ENCODE assay signal across 8 cellular contexts in genomic region chr3:150544726-150545125, GRCh38. TPM values are rescaled to one million over a fixed set of nuclear protein-coding genes. Genes with fewer than 3 reads are reported as not detected.
DNase-seq lines count a peak whose midpoint lies in the region; ATAC-seq, FAIRE-seq and TF ChIP-seq lines count a peak whose summit lies in the region.

No MANE protein-coding gene starts in this region.

- DNase-seq in NCI-H2196 (lab: John Stamatoyannopoulos, UW; ENCODE audit: unreplicated experiment): peak; percentile 34
- DNase-seq in NCI-H2196 treated with DMSO at 0.1 percent for 48 hours (lab: John Stamatoyannopoulos, UW; ENCODE audit: unreplicated experiment): no peak
- DNase-seq in hepatocyte (ENCODE audit: low spot score): no peak
- no peak for DNase-seq in substantia nigra (lab: John Stamatoyannopoulos, UW)
- DNase-seq in frontal cortex (ENCODE audit: low spot score in 2 of 2): no peak

- H3K27ac ChIP-seq in hepatocyte (peak overlapping the region; percentile 98), stomach smooth muscle (ENCODE audit: low read length) (no peak overlapping the region), substantia nigra (ENCODE audit: low read depth, low read length, poor library complexity, severe bottlenecking) (no peak overlapping the region)

- 4% methylated on average over 1 of the region's 1 CpG for WGBS in hepatocyte (ENCODE audit: low lambda C conversion rate, missing lambda C conversion rate)

- H3K79me2 ChIP-seq in hepatocyte: peaks cover 79% of the 10 kb centered on the region

- no peaks in the 10 kb centered on the region for H3K9me3 ChIP-seq in hepatocyte (ENCODE audit: low read depth)
- no peaks in the 10 kb centered on the region for H3K9me3 ChIP-seq in stomach smooth muscle (ENCODE audit: control insufficient read depth in 2 of 2, low read length in 2 of 2)

- ATAC-seq in HG03442 (IDR thresholded peaks at IDR 0.05; ENCODE audit: unreplicated experiment): no peak

- H3K4me1 ChIP-seq in hepatocyte (ENCODE audit: insufficient read depth): peaks cover 7% of the 10 kb centered on the region
- H3K4me1 ChIP-seq in stomach smooth muscle (ENCODE audit: control insufficient read depth, insufficient read depth, low read length): peaks cover 2% of the 10 kb centered on the region

- peaks cover 28% of the 10 kb centered on the region for H4K20me1 ChIP-seq in hepatocyte (ENCODE audit: insufficient read depth, poor library complexity, severe bottlenecking)

- H2AFZ ChIP-seq in hepatocyte: no peak overlapping the region

- no peak for TF ChIP-seq CTCF in WI38 (IDR thresholded peaks at IDR 0.05; ENCODE audit: low read depth, low read length)
- no peak for TF ChIP-seq CTCF in hepatocyte (IDR thresholded peaks at IDR 0.05; ENCODE audit: poor library complexity)

- H3K9me2 ChIP-seq in hepatocyte (replicated peaks; ENCODE audit: insufficient read depth): no peaks in the 10 kb centered on the region

- H3K27me3 ChIP-seq in hepatocyte (no peaks in the 10 kb centered on the region), stomach smooth muscle (ENCODE audit: control insufficient read depth in 1 of 2, insufficient read depth in 2 of 2, low read length in 2 of 2) (no peaks in the 10 kb centered on the region)

- H3K4me3 ChIP-seq in WI38 (ENCODE audit: low read depth, low read length) (peak overlapping the region; percentile 98), hepatocyte (peak overlapping the region; percentile 65), stomach smooth muscle (ENCODE audit: low read length in 2 of 2) (peak overlapping the region; percentile 89 to 91)

- peak overlapping the region; percentile 1 to 95 for H3K9ac ChIP-seq in stomach smooth muscle (ENCODE audit: low read length in 2 of 2)

- H3K4me2 ChIP-seq in hepatocyte: peak overlapping the region; percentile 79

- no peak for FAIRE-seq in frontal cortex (lab: Jason Lieb, UNC)

- H3K36me3 ChIP-seq in hepatocyte (replicated peaks; ENCODE audit: insufficient read depth, low read depth): no peaks in the 10 kb centered on the region
- H3K36me3 ChIP-seq in stomach smooth muscle (ENCODE audit: control insufficient read depth in 2 of 2, insufficient read depth in 2 of 2, low read length in 2 of 2): peaks cover 0 to 17% of the 10 kb centered on the region in 2 donors

RNA-seq across cellular contexts. Expression of gene SERP1, which starts 1.6 kb away (rescaled TPM):
- 202 and 233 TPM in 2 replicates for total RNA-seq in hepatocyte
- 157 and 165 TPM in 2 replicates for polyA plus RNA-seq in hepatocyte
- total RNA-seq in frontal cortex: 67.3 TPM

RNA-seq across cellular contexts. Expression of gene EIF2A, which starts 1.9 kb away (rescaled TPM):
- total RNA-seq in hepatocyte: 112 TPM in 2 replicates
- polyA plus RNA-seq in hepatocyte: 34.4 and 34.5 TPM in 2 replicates
- total RNA-seq in frontal cortex: 201 TPM

RNA-seq across cellular contexts. Expression of gene SELENOT, which starts 58.4 kb away (rescaled TPM):
- total RNA-seq in hepatocyte: 101 and 175 TPM in 2 replicates
- 109 and 147 TPM in 2 replicates for polyA plus RNA-seq in hepatocyte
- 106 TPM for total RNA-seq in frontal cortex
